In genomic region chr12:79983969-79984629, GRCh38 we compare ENCODE assay signal across 13 cellular contexts. TPM values are rescaled to one million over a fixed set of nuclear protein-coding genes. Genes with fewer than 3 reads are reported as not detected.
DNase-seq lines count a peak whose midpoint lies in the region; TF ChIP-seq lines count a peak whose summit lies in the region.
"Had no signal": no experiment of that assay in that cellular context is flagged by ENCODE, and none has a peak within 500 bp of the region (broad histone marks: within the 10 kb centered on the region; RNA-seq: fewer than 3 reads in every experiment).

No MANE protein-coding gene starts in this region.

- POLR2A ChIA-PET in BJ (lab: Charles Lee), result no interaction called here

- no peaks in the 10 kb centered on the region for H3K9me3 ChIP-seq in muscle layer of duodenum (ENCODE audit: control insufficient read depth in 1 of 2, low read length in 2 of 2)

- H3K4me3 ChIP-seq in BJ (ENCODE audit: low read depth, low read length), result no peak overlapping the region
- H3K4me3 ChIP-seq in muscle layer of duodenum (ENCODE audit: low read depth in 1 of 2, low read length in 2 of 2), result no peak overlapping the region

- H3K27me3 Mint-ChIP-seq in chondrocyte (ENCODE audit: low read depth), result no peaks in the 10 kb centered on the region

- DNase-seq in BJ (ENCODE audit: low read depth) (peak; percentile 17), NCI-H1930 (lab: John Stamatoyannopoulos, UW) (peak; percentile 13 to 57), chondrocyte (ENCODE audit: low spot score) (no peak), NCI-H82 (lab: John Stamatoyannopoulos, UW) (no peak), HuH-7 (ENCODE audit: low spot score) (no peak), NCI-H2227 treated with DMSO at 0.1 percent for 48 hours (lab: John Stamatoyannopoulos, UW) (no peak)
- DNase-seq in stimulated activated CD8-positive, alpha-beta memory T cell treated with anti-CD3 and anti-CD28 coated beads, Interleukin-4, amount 100 ng/mL, for 48 hours, result no peak
- DNase-seq: activated T-cell treated with anti-CD3 and anti-CD28 coated beads, Interleukin-2, amount 50 U/mL, for 4 hours; CD4-positive, CD25-positive, alpha-beta regulatory T cell; NCI-H1048 had no signal

- no peaks in the 10 kb centered on the region for H3K36me3 Mint-ChIP-seq in chondrocyte (ENCODE audit: low read depth)
- H3K36me3 Mint-ChIP-seq: brain; CD4-positive, CD25-positive, alpha-beta regulatory T cell had no signal

- H3K27ac ChIP-seq in muscle layer of duodenum (ENCODE audit: low read length), result peak overlapping the region; percentile 32
- H3K27ac ChIP-seq: parathyroid adenoma had no signal

- peaks cover 20% of the 10 kb centered on the region for H3K4me1 Mint-ChIP-seq in chondrocyte (ENCODE audit: low read depth)
- H3K4me1 Mint-ChIP-seq: CD4-positive, CD25-positive, alpha-beta regulatory T cell had no signal

- H3K4me3 Mint-ChIP-seq in chondrocyte (ENCODE audit: unreplicated experiment), result no peak overlapping the region
- H3K4me3 Mint-ChIP-seq: activated T-cell treated with anti-CD3 and anti-CD28 coated beads, Interleukin-2, amount 50 U/mL, for 4 hours; brain; CD4-positive, CD25-positive, alpha-beta regulatory T cell had no signal

- H3K36me3 ChIP-seq in BJ (ENCODE audit: control insufficient read depth, insufficient read depth, low read length) (no peaks in the 10 kb centered on the region), muscle layer of duodenum (ENCODE audit: control insufficient read depth in 1 of 2, insufficient read depth in 2 of 2, low read length in 2 of 2) (no peaks in the 10 kb centered on the region)

- no peak for TF ChIP-seq CTCF in BJ (IDR thresholded peaks at IDR 0.05; ENCODE audit: insufficient read depth, low read depth, low read length)
- TF ChIP-seq CTCF in chondrocyte (IDR thresholded peaks at IDR 0.05), result no peak

- CTCF ChIA-PET in BJ (lab: Yijun Ruan, JAX), result interaction anchor here (1.2 kb wide), 1 partner anchor 10 kb away, joined by 5 read pairs; no protein-coding TSS in a partner anchor

- H3K9me3 Mint-ChIP-seq in chondrocyte (ENCODE audit: low read depth), result no peaks in the 10 kb centered on the region
- H3K9me3 Mint-ChIP-seq: activated T-cell treated with anti-CD3 and anti-CD28 coated beads, Interleukin-2, amount 50 U/mL, for 4 hours; brain had no signal

- peak overlapping the region; percentile 3 for H3K27ac Mint-ChIP-seq in chondrocyte (ENCODE audit: unreplicated experiment)
- H3K27ac Mint-ChIP-seq: brain; CD4-positive, CD25-positive, alpha-beta regulatory T cell had no signal

- H3K4me1 ChIP-seq in muscle layer of duodenum (ENCODE audit: control insufficient read depth in 1 of 2, insufficient read depth in 2 of 2, low read length in 2 of 2), result no peaks in the 10 kb centered on the region
- H3K4me1 ChIP-seq: parathyroid adenoma had no signal

- no peaks in the 10 kb centered on the region for H3K27me3 ChIP-seq in BJ (ENCODE audit: control insufficient read depth, insufficient read depth, low read length)
- no peaks in the 10 kb centered on the region for H3K27me3 ChIP-seq in muscle layer of duodenum (ENCODE audit: low read depth, low read length)

RNA-seq across cellular contexts. Expression of gene PPP1R12A, which starts 49.2 kb away (rescaled TPM):
- 52.4 and 71.9 TPM in 2 replicates for polyA plus RNA-seq in BJ (2011; rRNA removed)
- polyA minus RNA-seq in BJ (2011; rRNA and poly(A)+ RNA removed), result 70.8 and 91.7 TPM in 2 replicates
- 118 to 139 TPM (median 135 TPM) in 3 replicates for total RNA-seq in chondrocyte

Comparison
In these comparisons a context has a peak if more than half of its experiments do, and no peak if none do; other contexts are left out.
1. DNase-seq: peak in BJ (single experiment) and NCI-H1930 (2 of 2); none in chondrocyte (single experiment), NCI-H82 (single experiment), HuH-7 (single experiment), stimulated activated CD8-positive, alpha-beta memory T cell treated with anti-CD3 and anti-CD28 coated beads, Interleukin-4, amount 100 ng/mL, for 48 hours (single experiment) and NCI-H2227 treated with DMSO at 0.1 percent for 48 hours (single experiment).